Comparison of ENCODE assay signal across 19 cellular contexts in the genomic region with DNA sequence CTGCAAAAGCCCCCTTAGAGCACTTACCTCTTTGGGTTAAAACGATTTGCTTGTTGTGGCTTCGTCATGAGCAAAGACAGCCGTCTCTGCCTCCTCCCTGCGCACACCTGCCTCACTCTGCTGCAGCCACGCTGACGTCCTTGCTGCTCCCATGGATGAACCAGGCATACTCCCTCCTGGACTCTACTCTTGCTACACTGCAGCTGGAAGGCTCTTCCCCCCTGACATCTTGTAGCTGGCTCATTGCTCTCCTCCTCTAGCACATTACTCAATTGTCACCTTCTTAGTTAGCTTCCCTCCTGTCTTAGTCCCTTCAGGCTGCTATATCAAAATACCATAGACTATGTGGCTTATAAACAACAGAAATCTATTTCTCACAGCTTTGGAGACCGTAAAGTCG.
"Had no signal": no experiment of that assay in that cellular context is flagged by ENCODE, and none has a peak within 500 bp of the region (broad histone marks: within the 10 kb centered on the region; RNA-seq: fewer than 3 reads in every experiment).

No MANE protein-coding gene starts in this region.

- H3K4me3 ChIP-seq: ascending aorta, breast epithelium, SK-N-MC, upper lobe of left lung had no signal

- H3K27me3 ChIP-seq: ascending aorta, breast epithelium, upper lobe of left lung had no signal

- H3K4me3 Mint-ChIP-seq: activated CD8-positive, alpha-beta T cell treated with anti-CD3 and anti-CD28 coated beads for 36 hours; activated naive CD4-positive, alpha-beta T cell treated with anti-CD3 and anti-CD28 coated beads, Interleukin-2, amount 10 ng/mL, durations not matched to agents 7 days and 5 days; activated T-cell treated with anti-CD3 and anti-CD28 coated beads, Interleukin-2, amount 50 U/mL, for 24 hours; dendritic cell treated with granulocyte-macrophage colony-stimulating factor and Interleukin-4, amounts not matched to agents 40 ng/mL and 50 ng/mL, for 4 days; immature natural killer cell; natural killer cell had no signal

- H3K27me3 Mint-ChIP-seq: activated CD8-positive, alpha-beta T cell treated with anti-CD3 and anti-CD28 coated beads for 36 hours; activated T-cell treated with anti-CD3 and anti-CD28 coated beads, Interleukin-2, amount 50 U/mL, for 24 hours; dendritic cell treated with granulocyte-macrophage colony-stimulating factor and Interleukin-4, amounts not matched to agents 40 ng/mL and 50 ng/mL, for 4 days had no signal

- H3K36me3 Mint-ChIP-seq: activated naive CD4-positive, alpha-beta T cell treated with anti-CD3 and anti-CD28 coated beads, Interleukin-2, amount 10 ng/mL, durations not matched to agents 7 days and 5 days; immature natural killer cell; natural killer cell had no signal

- H3K27ac ChIP-seq: ascending aorta, breast epithelium, SK-N-MC, upper lobe of left lung had no signal

- H3K4me1 ChIP-seq: ascending aorta, breast epithelium, upper lobe of left lung had no signal

- DNase-seq: activated CD4-positive, alpha-beta T cell treated with anti-CD3 and anti-CD28 coated beads for 48 hours; activated CD4-positive, CD25-positive, alpha-beta regulatory T cell; activated CD8-positive, alpha-beta T cell treated with anti-CD3 and anti-CD28 coated beads for 36 hours; activated naive CD4-positive, alpha-beta T cell treated with anti-CD3 and anti-CD28 coated beads, Interleukin-2, amount 10 ng/mL, durations not matched to agents 7 days and 5 days; activated T-cell treated with anti-CD3 and anti-CD28 coated beads, Interleukin-2, amount 50 U/mL, for 24 hours; cerebellar nuclear complex; effector memory CD4-positive, alpha-beta T cell; immature natural killer cell; kidney glomerular epithelial cell; mesendoderm; natural killer cell; occipital lobe; stimulated activated CD4-positive, alpha-beta T cell treated with anti-CD3 and anti-CD28 coated beads, Interleukin-2, amount 100 ng/mL, for 24 hours; stimulated activated naive CD4-positive, alpha-beta T cell treated with Interleukin-2 at 50 U/mL for 16 hours had no signal

- H3K4me1 Mint-ChIP-seq: activated naive CD4-positive, alpha-beta T cell treated with anti-CD3 and anti-CD28 coated beads, Interleukin-2, amount 10 ng/mL, durations not matched to agents 7 days and 5 days; immature natural killer cell; natural killer cell had no signal

- ATAC-seq: activated CD8-positive, alpha-beta T cell treated with anti-CD3 and anti-CD28 coated beads for 36 hours had no signal

- H3K27ac Mint-ChIP-seq: activated CD8-positive, alpha-beta T cell treated with anti-CD3 and anti-CD28 coated beads for 36 hours; activated naive CD4-positive, alpha-beta T cell treated with anti-CD3 and anti-CD28 coated beads, Interleukin-2, amount 10 ng/mL, durations not matched to agents 7 days and 5 days; activated T-cell treated with anti-CD3 and anti-CD28 coated beads, Interleukin-2, amount 50 U/mL, for 24 hours; dendritic cell treated with granulocyte-macrophage colony-stimulating factor and Interleukin-4, amounts not matched to agents 40 ng/mL and 50 ng/mL, for 4 days; immature natural killer cell; natural killer cell had no signal

- H3K9me3 ChIP-seq: ascending aorta, breast epithelium, upper lobe of left lung had no signal

- H3K9me3 Mint-ChIP-seq: activated CD8-positive, alpha-beta T cell treated with anti-CD3 and anti-CD28 coated beads for 36 hours; activated naive CD4-positive, alpha-beta T cell treated with anti-CD3 and anti-CD28 coated beads, Interleukin-2, amount 10 ng/mL, durations not matched to agents 7 days and 5 days; activated T-cell treated with anti-CD3 and anti-CD28 coated beads, Interleukin-2, amount 50 U/mL, for 24 hours; dendritic cell treated with granulocyte-macrophage colony-stimulating factor and Interleukin-4, amounts not matched to agents 40 ng/mL and 50 ng/mL, for 4 days; immature natural killer cell; natural killer cell had no signal
